Comparison of ENCODE assay signal across 8 cellular contexts in the genomic region with DNA sequence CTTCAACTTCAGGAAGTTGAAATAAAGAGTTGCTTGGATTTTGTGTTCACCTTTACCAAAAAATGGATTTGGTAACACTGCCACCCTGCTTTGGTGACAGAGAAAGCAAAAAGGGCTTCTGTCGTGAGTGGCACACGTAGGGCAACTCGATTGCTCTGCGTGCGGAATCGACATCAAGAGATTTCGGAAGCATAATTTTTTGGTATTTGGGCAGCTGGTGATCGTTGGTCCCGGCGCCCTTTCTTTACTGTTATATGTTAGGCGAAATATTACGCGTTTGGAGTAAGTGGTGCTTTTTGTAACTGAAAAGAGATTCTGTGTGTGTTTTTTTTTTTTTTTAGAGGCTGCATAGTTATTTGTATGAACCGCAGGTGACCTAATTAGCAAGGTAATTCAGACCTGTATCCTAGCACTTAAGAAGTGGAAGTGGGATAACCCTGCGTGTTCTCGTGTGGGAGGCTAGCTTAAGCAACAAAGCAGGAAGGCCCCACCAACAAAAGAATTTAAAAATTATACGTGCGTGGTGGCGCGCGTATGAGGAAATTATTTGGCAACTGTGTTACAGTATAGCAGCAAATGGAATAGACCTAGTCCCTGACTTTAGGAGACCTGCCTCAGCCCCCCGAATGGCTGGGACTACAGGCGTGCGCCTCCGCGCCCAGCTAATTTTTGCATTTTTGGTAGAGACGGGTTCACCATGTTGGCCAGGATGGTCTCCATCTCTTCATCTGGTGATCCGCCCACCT. TPM values are rescaled to one million over a fixed set of nuclear protein-coding genes. Genes with fewer than 3 reads are reported as not detected.
DNase-seq lines count a peak whose midpoint lies in the region; ATAC-seq and TF ChIP-seq lines count a peak whose summit lies in the region.

A gene (plus strand): TSS at position 108 of the 746 bp plus-strand sequence.

- no peaks in the 10 kb centered on the region for H3K27me3 ChIP-seq in CD8-positive, alpha-beta memory T cell (ENCODE audit: insufficient read depth, low read length, poor library complexity, severe bottlenecking)
- no peaks in the 10 kb centered on the region for H3K27me3 ChIP-seq in lung (ENCODE audit: control insufficient read depth, insufficient read depth)

- ATAC-seq in GM19455 (IDR thresholded peaks at IDR 0.05; ENCODE audit: unreplicated experiment): peak; percentile 74
- ATAC-seq in lung (ENCODE audit: insufficient read depth, low FRiP score): peak; percentile 85

- peaks cover 30% of the 10 kb centered on the region for H3K4me1 ChIP-seq in CD8-positive, alpha-beta memory T cell (ENCODE audit: insufficient read depth, low read length)
- peaks cover 0 to 3% of the 10 kb centered on the region in 2 donors for H3K4me1 ChIP-seq in lung (ENCODE audit: control insufficient read depth in 2 of 2, insufficient read depth in 2 of 2, low read length in 2 of 2)

- H3K9me3 ChIP-seq in CD8-positive, alpha-beta memory T cell (ENCODE audit: low read length): no peaks in the 10 kb centered on the region
- H3K9me3 ChIP-seq in lung (ENCODE audit: control insufficient read depth in 2 of 2, insufficient read depth in 1 of 2, low read length in 1 of 2): no peaks in the 10 kb centered on the region

- H3K36me3 ChIP-seq in CD8-positive, alpha-beta memory T cell (ENCODE audit: insufficient read depth, low read length): no peaks in the 10 kb centered on the region
- H3K36me3 ChIP-seq in lung (ENCODE audit: control insufficient read depth in 2 of 2, insufficient read depth in 2 of 2, low read length in 2 of 2): no peaks in the 10 kb centered on the region

- H3K36me3 Mint-ChIP-seq in CD8-positive, alpha-beta memory T cell: no peaks in the 10 kb centered on the region
- H3K36me3 Mint-ChIP-seq in activated CD4-positive, alpha-beta memory T cell treated with anti-CD3 and anti-CD28 coated beads, Interleukin-2, amount 10 ng/mL, durations not matched to agents 7 days and 5 days (ENCODE audit: low read depth): no peaks in the 10 kb centered on the region

- H3K27ac ChIP-seq in CD8-positive, alpha-beta memory T cell (ENCODE audit: low read depth, low read length): peak within 1 kb of the TSS; percentile 99
- peak within 1 kb of the TSS; percentile 67 to 91 for H3K27ac ChIP-seq in lung (ENCODE audit: low read depth in 1 of 2, low read length in 1 of 2)

- H3K4me3 Mint-ChIP-seq in CD8-positive, alpha-beta memory T cell: peak within 1 kb of the TSS; percentile 79 to 92 (median 90)
- H3K4me3 Mint-ChIP-seq in activated CD4-positive, alpha-beta memory T cell treated with anti-CD3 and anti-CD28 coated beads, Interleukin-2, amount 10 ng/mL, durations not matched to agents 7 days and 5 days: peak within 1 kb of the TSS; percentile 79

- POLR2A ChIA-PET in CD8-positive, alpha-beta memory T cell (lab: Charles Lee): interaction anchor here (0.5 to 2.3 kb wide), 20 partner anchors 12 to 535 kb away, joined by 3 to 83 read pairs (median 4); a partner anchor contains a TSS
- POLR2A ChIA-PET in activated CD4-positive, alpha-beta memory T cell treated with anti-CD3 and anti-CD28 coated beads, Interleukin-2, amount 10 ng/mL, durations not matched to agents 7 days and 5 days (lab: Charles Lee): interaction anchor here (0.6 to 11.9 kb wide), 62 partner anchors 8 to 819 kb away, joined by 3 to 441 read pairs (median 4); a partner anchor contains a TSS

- peak; percentile 75 to 94 (median 93) for DNase-seq in CD8-positive, alpha-beta memory T cell
- DNase-seq in HK-2 (ENCODE audit: unreplicated experiment) (peak; percentile 89), NCI-H82 treated with DMSO at 0.1 percent for 48 hours (lab: John Stamatoyannopoulos, UW; ENCODE audit: unreplicated experiment) (peak; percentile 98), lung (ENCODE audit: low spot score) (peak; percentile 85)
- peak; percentile 90 for DNase-seq in activated CD4-positive, alpha-beta memory T cell treated with anti-CD3 and anti-CD28 coated beads, Interleukin-2, amount 10 ng/mL, durations not matched to agents 7 days and 5 days
- DNase-seq in effector CD4-positive, alpha-beta T cell: peak; percentile 81
- peak; percentile 74 to 89 (median 80) for DNase-seq in stimulated activated CD4-positive, alpha-beta T cell treated with anti-CD3 and anti-CD28 coated beads, TNF-alpha, amount 100 ng/mL, for 24 hours (ENCODE audit: low read depth in 3 of 3)

- WGBS in lung, 2 donors: 1 to 2% methylated on average over 28 of the region's 28 CpGs

- peak within 1 kb of the TSS; percentile 95 to 100 (median 99) for H3K27ac Mint-ChIP-seq in CD8-positive, alpha-beta memory T cell
- H3K27ac Mint-ChIP-seq in activated CD4-positive, alpha-beta memory T cell treated with anti-CD3 and anti-CD28 coated beads, Interleukin-2, amount 10 ng/mL, durations not matched to agents 7 days and 5 days: peak within 1 kb of the TSS; percentile 99

- peaks cover 0 to 6% of the 10 kb centered on the region in 2 donors for H3K27me3 Mint-ChIP-seq in CD8-positive, alpha-beta memory T cell
- H3K27me3 Mint-ChIP-seq in activated CD4-positive, alpha-beta memory T cell treated with anti-CD3 and anti-CD28 coated beads, Interleukin-2, amount 10 ng/mL, durations not matched to agents 7 days and 5 days: no peaks in the 10 kb centered on the region

- TF ChIP-seq CTCF in lung (IDR thresholded peaks at IDR 0.05; ENCODE audit: control extremely low read depth, extremely low read depth): no peak

- CTCF ChIA-PET in CD8-positive, alpha-beta memory T cell (lab: Charles Lee): interaction anchor here (1.2 to 2.7 kb wide), 5 partner anchors 20 to 88 kb away, joined by 3 to 14 read pairs (median 7); a partner anchor contains a TSS
- CTCF ChIA-PET in activated CD4-positive, alpha-beta memory T cell treated with anti-CD3 and anti-CD28 coated beads, Interleukin-2, amount 10 ng/mL, durations not matched to agents 7 days and 5 days (lab: Charles Lee): interaction anchor here (0.7 to 2.2 kb wide), 8 partner anchors 13 to 827 kb away, joined by 3 to 15 read pairs (median 4); a partner anchor contains a TSS

- peaks cover 24 to 37% (median 33%) of the 10 kb centered on the region in 3 donors for H3K4me1 Mint-ChIP-seq in CD8-positive, alpha-beta memory T cell
- peaks cover 33% of the 10 kb centered on the region for H3K4me1 Mint-ChIP-seq in activated CD4-positive, alpha-beta memory T cell treated with anti-CD3 and anti-CD28 coated beads, Interleukin-2, amount 10 ng/mL, durations not matched to agents 7 days and 5 days

- no peaks in the 10 kb centered on the region for H3K9me3 Mint-ChIP-seq in CD8-positive, alpha-beta memory T cell
- no peaks in the 10 kb centered on the region for H3K9me3 Mint-ChIP-seq in activated CD4-positive, alpha-beta memory T cell treated with anti-CD3 and anti-CD28 coated beads, Interleukin-2, amount 10 ng/mL, durations not matched to agents 7 days and 5 days

- H3K4me3 ChIP-seq in CD8-positive, alpha-beta memory T cell (ENCODE audit: low read length): peak within 1 kb of the TSS; percentile 89
- H3K4me3 ChIP-seq in lung: no peak within 1 kb of the TSS

RNA-seq across cellular contexts. Expression of the gene that starts here (rescaled TPM):
- total RNA-seq in CD8-positive, alpha-beta memory T cell: not detected
- polyA plus RNA-seq in CD8-positive, alpha-beta memory T cell: not detected
- total RNA-seq in activated CD4-positive, alpha-beta memory T cell treated with anti-CD3 and anti-CD28 coated beads, Interleukin-2, amount 10 ng/mL, durations not matched to agents 7 days and 5 days: not detected
- total RNA-seq in lung: not detected
- polyA plus RNA-seq in lung: not detected

Comparison
In these comparisons a context has a peak if more than half of its experiments do, and no peak if none do; other contexts are left out.
1. Peak in DNase-seq, H3K4me3 ChIP-seq and H3K27ac ChIP-seq in CD8-positive, alpha-beta memory T cell; RNA of the gene not detected or under 1 TPM.
2. Peak in DNase-seq in activated CD4-positive, alpha-beta memory T cell treated with anti-CD3 and anti-CD28 coated beads, Interleukin-2, amount 10 ng/mL, durations not matched to agents 7 days and 5 days; RNA of the gene not detected or under 1 TPM.
3. Peak in DNase-seq, ATAC-seq and H3K27ac ChIP-seq in lung; RNA of the gene not detected or under 1 TPM.